9 cellular contexts compared by ENCODE assay signal in genomic region chr10:60444494-60445064, GRCh38. TPM values are rescaled to one million over a fixed set of nuclear protein-coding genes. Genes with fewer than 3 reads are reported as not detected.
DNase-seq lines count a peak whose midpoint lies in the region; ATAC-seq and TF ChIP-seq lines count a peak whose summit lies in the region.
"Had no signal": no experiment of that assay in that cellular context is flagged by ENCODE, and none has a peak within 500 bp of the region (broad histone marks: within the 10 kb centered on the region; RNA-seq: fewer than 3 reads in every experiment).

No MANE protein-coding gene starts in this region.

- intact Hi-C loops in breast epithelium (cut with DNase I; ENCODE audit: low total_unique reads) = no loop called here
- intact Hi-C loops in naive thymus-derived CD4-positive, alpha-beta T cell (cut with micrococcal nuclease) = loop anchor here (1.0 to 10.0 kb wide), 5 partner anchors 203 to 582 kb away; no protein-coding TSS in a partner anchor

- in situ Hi-C loops in Caki2 (cut with HindIII; ENCODE audit: low pct_unique_long_range_greater_than_20kb, low sequenced_read_pairs) = no loop called here

- H3K27ac ChIP-seq in breast epithelium = no peak overlapping the region
- H3K27ac ChIP-seq in naive thymus-derived CD4-positive, alpha-beta T cell (ENCODE audit: low read depth, low read length) = no peak overlapping the region

- H3K36me3 ChIP-seq in breast epithelium = no peaks in the 10 kb centered on the region
- no peaks in the 10 kb centered on the region for H3K36me3 ChIP-seq in naive thymus-derived CD4-positive, alpha-beta T cell (ENCODE audit: control insufficient read depth in 2 of 3, insufficient read depth in 3 of 3, low read length in 3 of 3)

- TF ChIP-seq CTCF in breast epithelium (IDR thresholded peaks at IDR 0.05) (peak in 2 of 3 donors; percentile 40 to 57), nephron (IDR thresholded peaks at IDR 0.05; ENCODE audit: unreplicated experiment in 3 of 3) (peak; percentile 55 to 71 (median 61))

- POLR2A ChIA-PET in naive thymus-derived CD4-positive, alpha-beta T cell (lab: Charles Lee) = no interaction called here

- no peak overlapping the region for H3K4me3 Mint-ChIP-seq in nephron
- H3K4me3 Mint-ChIP-seq in naive thymus-derived CD4-positive, alpha-beta T cell = no peak overlapping the region

- peak; percentile 45 for DNase-seq in Caki2 (ENCODE audit: low read depth)
- DNase-seq in LHCN-M2 (ENCODE audit: low read depth) = peak; percentile 46
- no peak for DNase-seq in breast epithelium (ENCODE audit: low spot score in 2 of 2)
- DNase-seq in germinal center (ENCODE audit: low spot score) = no peak
- DNase-seq in naive thymus-derived CD4-positive, alpha-beta T cell = no peak
- DNase-seq in activated effector memory CD4-positive, alpha-beta T cell treated with anti-CD3 and anti-CD28 coated beads, Interleukin-2, amount 50 U/mL, for 16 hours = no peak
- DNase-seq: GOT3 had no signal

- no peaks in the 10 kb centered on the region for H3K9me3 ChIP-seq in breast epithelium
- H3K9me3 ChIP-seq in naive thymus-derived CD4-positive, alpha-beta T cell (ENCODE audit: control insufficient read depth in 2 of 3, low read length in 3 of 3) = no peaks in the 10 kb centered on the region

- peak overlapping the region in 1 of 3 experiments; percentile 3 for H3K27ac Mint-ChIP-seq in nephron
- H3K27ac Mint-ChIP-seq in naive thymus-derived CD4-positive, alpha-beta T cell = no peak overlapping the region

- CTCF ChIA-PET in naive thymus-derived CD4-positive, alpha-beta T cell (lab: Charles Lee) = interaction anchor here (0.6 to 1.8 kb wide), 3 partner anchors 9 to 325 kb away, joined by 3 read pairs; no protein-coding TSS in a partner anchor

- no peaks in the 10 kb centered on the region for H3K9me3 Mint-ChIP-seq in nephron
- no peaks in the 10 kb centered on the region for H3K9me3 Mint-ChIP-seq in naive thymus-derived CD4-positive, alpha-beta T cell

- H3K27me3 ChIP-seq in breast epithelium = no peaks in the 10 kb centered on the region
- H3K27me3 ChIP-seq in naive thymus-derived CD4-positive, alpha-beta T cell (ENCODE audit: control insufficient read depth in 2 of 2, insufficient read depth in 2 of 2, low read length in 2 of 2) = no peaks in the 10 kb centered on the region

- H3K4me1 Mint-ChIP-seq in nephron = peaks cover 22% of the 10 kb centered on the region
- H3K4me1 Mint-ChIP-seq in naive thymus-derived CD4-positive, alpha-beta T cell = peaks cover 12 to 34% (median 20%) of the 10 kb centered on the region in 7 donors

- no peaks in the 10 kb centered on the region for H3K4me1 ChIP-seq in breast epithelium
- peaks cover 0 to 11% of the 10 kb centered on the region in 2 donors for H3K4me1 ChIP-seq in naive thymus-derived CD4-positive, alpha-beta T cell (ENCODE audit: control insufficient read depth in 2 of 2, insufficient read depth in 2 of 2, low read length in 2 of 2)

- no peak for TF ChIP-seq POLR2A in breast epithelium (IDR thresholded peaks at IDR 0.05)

- no peaks in the 10 kb centered on the region for H3K27me3 Mint-ChIP-seq in nephron (ENCODE audit: low read depth)
- no peaks in the 10 kb centered on the region for H3K27me3 Mint-ChIP-seq in naive thymus-derived CD4-positive, alpha-beta T cell

- ATAC-seq in GM18519 (IDR thresholded peaks at IDR 0.05; ENCODE audit: low FRiP score, unreplicated experiment) = no peak
- no peak for ATAC-seq in naive thymus-derived CD4-positive, alpha-beta T cell

- H3K4me3 ChIP-seq in breast epithelium = no peak overlapping the region
- no peak overlapping the region for H3K4me3 ChIP-seq in naive thymus-derived CD4-positive, alpha-beta T cell (ENCODE audit: low read length)

- H3K36me3 Mint-ChIP-seq in nephron (ENCODE audit: low read depth) = no peaks in the 10 kb centered on the region
- H3K36me3 Mint-ChIP-seq in naive thymus-derived CD4-positive, alpha-beta T cell = peaks cover 0 to 16% (median 0%) of the 10 kb centered on the region in 5 donors

RNA-seq across cellular contexts. Expression of gene ANK3, which starts 54.9 kb away (rescaled TPM):
- total RNA-seq in Caki2 (2014; rRNA removed; shearing (Covaris generic); ENCODE audit: low replicate concordance) = 5.9 and 14.2 TPM in 2 replicates
- total RNA-seq in LHCN-M2 (2014; rRNA removed) = 1.9 and 4.5 TPM in 2 replicates
- polyA plus RNA-seq in LHCN-M2 (2012) = 2.3 TPM
- total RNA-seq in breast epithelium = 10 to 100 TPM; 10.2 to 93.2 (median 57.4) TPM
- 10 to 100 TPM; 59.7 to 72.9 (median 67.9) TPM for total RNA-seq in naive thymus-derived CD4-positive, alpha-beta T cell
- 10 to 100 TPM; 23.9 to 28.7 TPM for polyA plus RNA-seq in naive thymus-derived CD4-positive, alpha-beta T cell

Comparison
In these comparisons a context has a peak if more than half of its experiments do, and no peak if none do; other contexts are left out.
1. DNase-seq: peak in Caki2 (single experiment) and LHCN-M2 (single experiment); none in breast epithelium (0 of 2), germinal center (single experiment), naive thymus-derived CD4-positive, alpha-beta T cell (0 of 9) and activated effector memory CD4-positive, alpha-beta T cell treated with anti-CD3 and anti-CD28 coated beads, Interleukin-2, amount 50 U/mL, for 16 hours (single experiment).